Comparison of ENCODE assay signal across 8 cellular contexts in genomic region chr2:24360963-24361330, GRCh38. TPM values are rescaled to one million over a fixed set of nuclear protein-coding genes. Genes with fewer than 3 reads are reported as not detected.
A peak's percentile ranks its signal among the peaks of the same experiment; 100 is the strongest.
DNase-seq lines count a peak whose midpoint lies in the region; ATAC-seq, FAIRE-seq and TF ChIP-seq lines count a peak whose summit lies in the region.

No MANE protein-coding gene starts in this region.

- H3K4me1 Mint-ChIP-seq in CD4-positive, alpha-beta T cell (ENCODE audit: low read depth): peaks cover 37% of the 10 kb centered on the region
- peaks cover 12% of the 10 kb centered on the region for H3K4me1 Mint-ChIP-seq in endothelial cell (ENCODE audit: unreplicated experiment)

- peak overlapping the region; percentile 93 for H3K27ac ChIP-seq in CD4-positive, alpha-beta T cell (ENCODE audit: low read depth, low read length)
- H3K27ac ChIP-seq in OCI-LY3 (ENCODE audit: low read length) (peak overlapping the region; percentile 83), neutrophil (peak overlapping the region; percentile 99)

- CTCF ChIA-PET in CD4-positive, alpha-beta T cell (lab: Charles Lee): no interaction called here

- no peaks in the 10 kb centered on the region for H3K9me3 Mint-ChIP-seq in CD4-positive, alpha-beta T cell
- H3K9me3 Mint-ChIP-seq in endothelial cell (ENCODE audit: unreplicated experiment): no peaks in the 10 kb centered on the region

- POLR2A ChIA-PET in CD4-positive, alpha-beta T cell (lab: Charles Lee): interaction anchor here (0.5 to 2.6 kb wide), 18 partner anchors 8 to 1985 kb away, joined by 3 to 17 read pairs (median 6); partner anchors contain the start of genes ATAD2B, CENPO, NCOA1 and PTRHD1

- no peak for ATAC-seq in CD4-positive, alpha-beta T cell (ENCODE audit: poor library complexity)
- ATAC-seq in GM19463 (IDR thresholded peaks at IDR 0.05; ENCODE audit: unreplicated experiment): no peak

- FAIRE-seq in GM19239 (lab: Jason Lieb, UNC): no peak

- H4K20me1 ChIP-seq in OCI-LY3 (ENCODE audit: insufficient read depth, low read length): peaks cover 17% of the 10 kb centered on the region

- DNase-seq in CD4-positive, alpha-beta T cell: peak in 2 of 10 experiments; percentile 1 to 35
- DNase-seq in endothelial cell (ENCODE audit: low spot score) (no peak), epidermal melanocyte (ENCODE audit: insufficient read length, low spot score) (no peak), GM19239 (ENCODE audit: insufficient read length, low spot score) (no peak), NCI-H526 treated with DMSO at 0.1 percent for 48 hours (lab: John Stamatoyannopoulos, UW) (no peak)

- peak overlapping the region; percentile 96 for H3K4me3 ChIP-seq in OCI-LY3 (ENCODE audit: low read length)
- H3K4me3 ChIP-seq in neutrophil (ENCODE audit: low read depth in 1 of 2, low read length in 1 of 2): peak overlapping the region; percentile 87 to 95

- peak overlapping the region; percentile 82 for H3K9ac ChIP-seq in OCI-LY3 (ENCODE audit: low read length)

- H2AFZ ChIP-seq in OCI-LY3 (ENCODE audit: low read depth, low read length): peak overlapping the region; percentile 99

- TF ChIP-seq CTCF in CD4-positive, alpha-beta T cell (IDR thresholded peaks at IDR 0.05): no peak
- TF ChIP-seq CTCF in OCI-LY3 (IDR thresholded peaks at IDR 0.05; ENCODE audit: low read depth, low read length) (no peak), endothelial cell (IDR thresholded peaks at IDR 0.05; ENCODE audit: unreplicated experiment) (no peak), neutrophil (IDR thresholded peaks at IDR 0.05) (no peak)

- no peaks in the 10 kb centered on the region for H3K27me3 Mint-ChIP-seq in CD4-positive, alpha-beta T cell
- peaks cover 12% of the 10 kb centered on the region for H3K27me3 Mint-ChIP-seq in endothelial cell (ENCODE audit: unreplicated experiment)

- H3K27ac Mint-ChIP-seq in CD4-positive, alpha-beta T cell: peak overlapping the region; percentile 97
- H3K27ac Mint-ChIP-seq in endothelial cell (ENCODE audit: unreplicated experiment): peak overlapping the region; percentile 84

- H3K9me3 ChIP-seq in CD4-positive, alpha-beta T cell (ENCODE audit: control insufficient read depth, low read length): no peaks in the 10 kb centered on the region
- H3K9me3 ChIP-seq in OCI-LY3 (ENCODE audit: insufficient read depth, low read length) (no peaks in the 10 kb centered on the region), neutrophil (no peaks in the 10 kb centered on the region)

- peak overlapping the region; percentile 99 for H3K4me2 ChIP-seq in OCI-LY3 (ENCODE audit: low read length)

- intact Hi-C loops in CD4-positive, alpha-beta T cell (cut with DNase I, micrococcal nuclease): loop anchor here in 1 of 2 experiments (1.0 to 5.0 kb wide), 4 partner anchors 284 to 611 kb away; partner anchors contain the start of genes CENPO, PTRHD1, SF3B6 and UBXN2A

- H3K36me3 ChIP-seq in OCI-LY3 (replicated peaks; ENCODE audit: low read depth, low read length) (no peaks in the 10 kb centered on the region), neutrophil (no peaks in the 10 kb centered on the region)

- peaks cover 42% of the 10 kb centered on the region for H3K79me2 ChIP-seq in OCI-LY3 (ENCODE audit: low read length)

- peaks cover 22% of the 10 kb centered on the region for H3K36me3 Mint-ChIP-seq in CD4-positive, alpha-beta T cell (ENCODE audit: low read depth)
- H3K36me3 Mint-ChIP-seq in endothelial cell (ENCODE audit: low read depth, unreplicated experiment): no peaks in the 10 kb centered on the region

- no peaks in the 10 kb centered on the region for H3K27me3 ChIP-seq in CD4-positive, alpha-beta T cell (ENCODE audit: control insufficient read depth, insufficient read depth, low read length)
- H3K27me3 ChIP-seq in OCI-LY3 (ENCODE audit: low read depth, low read length) (no peaks in the 10 kb centered on the region), neutrophil (no peaks in the 10 kb centered on the region)

- peak overlapping the region; percentile 97 for H3K4me3 Mint-ChIP-seq in CD4-positive, alpha-beta T cell
- H3K4me3 Mint-ChIP-seq in endothelial cell (ENCODE audit: unreplicated experiment): peak overlapping the region; percentile 92

- H3K4me1 ChIP-seq in OCI-LY3 (ENCODE audit: low read length): peaks cover 30% of the 10 kb centered on the region
- peaks cover 32 to 36% of the 10 kb centered on the region in 2 experiments for H3K4me1 ChIP-seq in neutrophil (ENCODE audit: control insufficient read depth in 1 of 2, insufficient read depth in 1 of 2, low read depth in 1 of 2, low read length in 1 of 2)

RNA-seq across cellular contexts. Expression of gene ITSN2, which starts 0.6 kb away (rescaled TPM):
- total RNA-seq in CD4-positive, alpha-beta T cell: 10 to 100 TPM; 75.4 to 77.1 TPM
- total RNA-seq in endothelial cell (ENCODE audit: unreplicated experiment): 73.3 TPM
